ENCODE assay signal across 14 cellular contexts in the genomic region with DNA sequence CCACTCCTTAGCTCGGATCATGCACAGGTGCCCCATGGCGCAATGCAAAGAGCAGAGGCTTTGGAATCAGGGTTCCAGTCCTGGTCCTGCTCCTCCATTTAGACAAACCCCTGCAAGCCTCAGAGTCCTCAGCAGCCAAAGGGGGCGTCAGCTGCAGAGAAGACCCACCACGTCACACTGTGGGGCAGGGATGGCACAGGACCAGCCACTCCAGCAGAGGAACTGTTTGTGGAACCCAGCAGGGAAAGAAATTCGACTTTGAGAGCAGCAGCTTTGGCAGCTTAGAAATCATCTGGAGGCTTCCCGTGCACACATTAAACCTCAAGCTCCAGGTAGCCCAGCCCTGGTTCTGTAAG. TPM values are rescaled to one million over a fixed set of nuclear protein-coding genes. Genes with fewer than 3 reads are reported as not detected.
A peak's percentile ranks its signal among the peaks of the same experiment; 100 is the strongest.
DNase-seq lines count a peak whose midpoint lies in the region; ATAC-seq, FAIRE-seq and TF ChIP-seq lines count a peak whose summit lies in the region.
"Had no signal": no experiment of that assay in that cellular context is flagged by ENCODE, and none has a peak within 500 bp of the region (broad histone marks: within the 10 kb centered on the region; RNA-seq: fewer than 3 reads in every experiment).

No MANE protein-coding gene starts in this region.

- no peak for FAIRE-seq in frontal cortex (lab: Jason Lieb, UNC)
- FAIRE-seq: A549, GM19239 had no signal

- H3K4me3 ChIP-seq in HEK293 (ENCODE audit: low read depth, low read length): no peak overlapping the region
- H3K4me3 ChIP-seq: A549 had no signal

- H3K27me3 Mint-ChIP-seq in dendritic cell treated with granulocyte-macrophage colony-stimulating factor and Interleukin-4, amounts not matched to agents 40 ng/mL and 50 ng/mL, for 4 days: peaks cover 54% of the 10 kb centered on the region
- peaks cover 17 to 23% of the 10 kb centered on the region in 2 donors for H3K27me3 Mint-ChIP-seq in T-cell

- no peak for TF ChIP-seq CTCF in HEK293 (tag by site-specific recombination; IDR thresholded peaks at IDR 0.05)

- ATAC-seq in left lobe of liver (peak; percentile 5), T-cell (replicated peaks in 1 of 4) (no peak)
- ATAC-seq: HCT116 had no signal

- no peaks in the 10 kb centered on the region for H3K4me1 Mint-ChIP-seq in dendritic cell treated with granulocyte-macrophage colony-stimulating factor and Interleukin-4, amounts not matched to agents 40 ng/mL and 50 ng/mL, for 4 days (ENCODE audit: low read depth)
- peaks cover 11 to 13% (median 12%) of the 10 kb centered on the region in 3 donors for H3K4me1 Mint-ChIP-seq in T-cell

- no peaks in the 10 kb centered on the region for H3K4me1 ChIP-seq in HEK293 (ENCODE audit: control insufficient read depth, insufficient read depth, low read length)

- intact Hi-C loops in dendritic cell treated with granulocyte-macrophage colony-stimulating factor and Interleukin-4, amounts not matched to agents 40 ng/mL and 50 ng/mL, for 4 days (cut with micrococcal nuclease): no loop called here

- CTCF ChIA-PET in HEK293 (lab: Yijun Ruan, JAX): no interaction called here
- CTCF ChIA-PET in T-cell (lab: Charles Lee): interaction anchor here in 1 of 2 donors (0.7 kb wide), 1 partner anchor 17 kb away, joined by 3 read pairs; no protein-coding TSS in a partner anchor

- peaks cover 32% of the 10 kb centered on the region for H3K36me3 Mint-ChIP-seq in dendritic cell treated with granulocyte-macrophage colony-stimulating factor and Interleukin-4, amounts not matched to agents 40 ng/mL and 50 ng/mL, for 4 days (ENCODE audit: low read depth)
- H3K36me3 Mint-ChIP-seq in T-cell: no peaks in the 10 kb centered on the region
- H3K36me3 Mint-ChIP-seq: CD4-positive, CD25-positive, alpha-beta regulatory T cell had no signal

- DNase-seq in left lobe of liver (ENCODE audit: low spot score) (no peak), NCI-H2081 treated with DMSO at 0.1 percent for 48 hours (lab: John Stamatoyannopoulos, UW) (no peak), T-cell (no peak), frontal cortex (ENCODE audit: low spot score in 2 of 2) (no peak)
- DNase-seq in activated CD8-positive, alpha-beta memory T cell treated with anti-CD3 and anti-CD28 coated beads for 24 hours: no peak
- DNase-seq: CD4-positive, CD25-positive, alpha-beta regulatory T cell; DMS53 had no signal

- H3K27ac ChIP-seq in HEK293 (ENCODE audit: extremely low read depth, low read depth, low read length): no peak overlapping the region
- H3K27ac ChIP-seq: A549, HL-60 had no signal

- H3K27ac Mint-ChIP-seq in dendritic cell treated with granulocyte-macrophage colony-stimulating factor and Interleukin-4, amounts not matched to agents 40 ng/mL and 50 ng/mL, for 4 days: peak overlapping the region; percentile 18
- H3K27ac Mint-ChIP-seq in T-cell: no peak overlapping the region
- H3K27ac Mint-ChIP-seq: CD4-positive, CD25-positive, alpha-beta regulatory T cell had no signal

- H3K4me3 Mint-ChIP-seq in dendritic cell treated with granulocyte-macrophage colony-stimulating factor and Interleukin-4, amounts not matched to agents 40 ng/mL and 50 ng/mL, for 4 days: no peak overlapping the region
- no peak overlapping the region for H3K4me3 Mint-ChIP-seq in T-cell
- H3K4me3 Mint-ChIP-seq: CD4-positive, CD25-positive, alpha-beta regulatory T cell had no signal

- H3K36me3 ChIP-seq in HEK293 (ENCODE audit: control insufficient read depth in 2 of 2, insufficient read depth in 1 of 2, low read length in 2 of 2): no peaks in the 10 kb centered on the region

- H3K9me3 ChIP-seq in HEK293 (ENCODE audit: control insufficient read depth, insufficient read depth, low read depth, low read length): no peaks in the 10 kb centered on the region
- H3K9me3 ChIP-seq: A549 had no signal

- no peaks in the 10 kb centered on the region for H3K9me3 Mint-ChIP-seq in dendritic cell treated with granulocyte-macrophage colony-stimulating factor and Interleukin-4, amounts not matched to agents 40 ng/mL and 50 ng/mL, for 4 days
- H3K9me3 Mint-ChIP-seq in T-cell: no peaks in the 10 kb centered on the region
- H3K9me3 Mint-ChIP-seq: CD4-positive, CD25-positive, alpha-beta regulatory T cell had no signal

- POLR2A ChIA-PET in HEK293 (lab: Yijun Ruan, JAX) (no interaction called here), T-cell (lab: Charles Lee) (no interaction called here)

TF ChIP-seq in HEK293, 187 proteins besides CTCF, POLR2A, EP300 and RAD21:
- TF ChIP-seq ZIC2 (tag by site-specific recombination; IDR thresholded peaks at IDR 0.05) (peak; percentile 50), ZNF16 (tag by site-specific recombination; IDR thresholded peaks at IDR 0.05; ENCODE audit: low read depth) (no peak), GLI4 (tag by site-specific recombination; IDR thresholded peaks at IDR 0.05) (no peak), ZNF600 (tag by site-specific recombination; IDR thresholded peaks at IDR 0.05) (no peak)
TF ChIP-seq in HEK293: peak in this region for 1.

RNA-seq across cellular contexts. Expression of gene C17orf100, which starts 25.2 kb away (rescaled TPM):
- total RNA-seq in left lobe of liver: 1.9 TPM
- 1 to 10 TPM; 1.1 to 3.5 (median 2.8) TPM for total RNA-seq in T-cell
- total RNA-seq in frontal cortex: 2.9 TPM

RNA-seq across cellular contexts. Expression of gene MED31, which starts 25.4 kb away (rescaled TPM):
- 6.5 TPM for total RNA-seq in left lobe of liver
- 10 to 100 TPM; 18.9 to 26.3 (median 22.1) TPM for total RNA-seq in T-cell
- total RNA-seq in frontal cortex: 19.2 TPM

RNA-seq across cellular contexts. Expression of gene TXNDC17, which starts 35.9 kb away (rescaled TPM):
- total RNA-seq in left lobe of liver: 59.2 TPM
- total RNA-seq in T-cell: 10 to 100 TPM; 14.6 to 21.3 (median 17.9) TPM
- total RNA-seq in frontal cortex: 26.9 TPM

RNA-seq across cellular contexts. Expression of gene KIAA0753, which starts 36.3 kb away (rescaled TPM):
- total RNA-seq in left lobe of liver: 3.1 TPM
- total RNA-seq in T-cell: 10 to 100 TPM; 12.4 to 16.9 (median 15.9) TPM
- 26.5 TPM for total RNA-seq in frontal cortex

RNA-seq across cellular contexts. Expression of gene SLC13A5, which starts 36.4 kb away (rescaled TPM):
- 273 TPM for total RNA-seq in left lobe of liver
- total RNA-seq in T-cell: under 1 TPM in 2 of 5 donors, not detected in 3; 0.13 TPM
- 0.41 TPM for total RNA-seq in frontal cortex
- total RNA-seq: CD4-positive, CD25-positive, alpha-beta regulatory T cell; H4 had no signal
